ENCODE assay signal across 22 cellular contexts in the genomic region with DNA sequence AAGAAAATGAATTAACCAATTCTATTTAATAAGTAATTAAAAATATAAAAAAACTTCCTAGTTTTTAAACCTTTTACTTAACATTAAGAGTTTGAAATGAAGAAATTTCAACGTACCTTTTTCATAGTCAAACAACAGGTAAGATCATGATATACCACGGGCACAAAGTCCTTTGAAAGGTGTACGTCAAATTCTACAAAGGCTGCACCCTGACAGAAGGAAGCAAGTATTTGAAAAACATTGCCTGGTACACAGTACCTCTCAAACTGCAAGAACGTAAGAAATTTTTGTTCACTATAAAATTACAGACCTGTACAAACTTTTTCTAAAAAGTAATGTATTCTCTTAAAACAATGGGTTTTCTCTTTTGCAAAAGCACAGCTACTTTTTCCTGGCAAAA. TPM values are rescaled to one million over a fixed set of nuclear protein-coding genes. Genes with fewer than 3 reads are reported as not detected.
DNase-seq lines count a peak whose midpoint lies in the region; ATAC-seq, FAIRE-seq and TF ChIP-seq lines count a peak whose summit lies in the region.
"Had no signal": no experiment of that assay in that cellular context is flagged by ENCODE, and none has a peak within 500 bp of the region (broad histone marks: within the 10 kb centered on the region; RNA-seq: fewer than 3 reads in every experiment).

No MANE protein-coding gene starts in this region.

- H3K4me2 ChIP-seq in GM12878 (ENCODE audit: control insufficient read depth, insufficient read depth): no peak overlapping the region

- 87% methylated on average over 4 of the region's 4 CpGs for WGBS in GM12878 (ENCODE audit: insufficient coverage, insufficient replicate concordance, low lambda C conversion rate, missing lambda C conversion rate)
- 51 to 73% methylated on average over 4 of the region's 4 CpGs for WGBS in sigmoid colon, 2 donors

- TF ChIP-seq CTCF in GM12878 (IDR thresholded peaks at IDR 0.05 in 2 of 3, conservative IDR thresholded peaks at IDR 0.05 in 1 of 3; ENCODE audit: control insufficient read depth in 2 of 3, extremely low read depth in 1 of 3, insufficient read depth in 1 of 3, low read depth in 3 of 3, low read length in 3 of 3): no peak
- TF ChIP-seq CTCF in sigmoid colon (IDR thresholded peaks at IDR 0.05): no peak

- POLR2A ChIA-PET in activated CD4-positive, alpha-beta T cell treated with anti-CD3 and anti-CD28 coated beads for 36 hours (lab: Charles Lee): interaction anchor here (0.6 to 0.8 kb wide), 2 partner anchors 218 to 431 kb away, joined by 3 to 6 read pairs; no protein-coding TSS in a partner anchor
- POLR2A ChIA-PET in CD4-positive, alpha-beta memory T cell (lab: Charles Lee; ENCODE audit: partially characterized antibody): interaction anchor here (0.6 to 0.9 kb wide), 2 partner anchors 89 to 218 kb away, joined by 3 to 4 read pairs; no protein-coding TSS in a partner anchor
- POLR2A ChIA-PET in GM12878 (lab: Charles Lee): interaction anchor here (0.6 to 2.1 kb wide), 16 partner anchors 15 to 337 kb away, joined by 3 to 10 read pairs (median 4); no protein-coding TSS in a partner anchor

- no peaks in the 10 kb centered on the region for H3K27me3 Mint-ChIP-seq in activated CD4-positive, alpha-beta T cell treated with anti-CD3 and anti-CD28 coated beads for 36 hours
- H3K27me3 Mint-ChIP-seq in CD4-positive, alpha-beta memory T cell: no peaks in the 10 kb centered on the region
- no peaks in the 10 kb centered on the region for H3K27me3 Mint-ChIP-seq in natural killer cell treated with Interleukin-12 subunit alpha and Interleukin-12 subunit beta and Interleukin-15 and Interleukin-18, amount 100 ng/mL, for 72 hours
- H3K27me3 Mint-ChIP-seq: activated naive CD8-positive, alpha-beta T cell treated with anti-CD3 and anti-CD28 coated beads, Interleukin-2, amount 10 ng/mL, durations not matched to agents 7 days and 5 days; stimulated activated naive CD8-positive, alpha-beta T cell treated with anti-CD3 and anti-CD28 coated beads, Interleukin-15, Interleukin-2, amounts not matched to agents 100 ng/mL and 50 ng/mL, for 24 hours had no signal

- H4K20me1 ChIP-seq in GM12878 (ENCODE audit: control insufficient read depth, insufficient read depth): no peaks in the 10 kb centered on the region

- in situ Hi-C loops in GM12878 (cut with MboI): loop anchor here (5.0 kb wide), 1 partner anchor 217 kb away; no protein-coding TSS in a partner anchor

- H3K27me3 ChIP-seq in CD4-positive, alpha-beta memory T cell (ENCODE audit: insufficient read depth, low read length): no peaks in the 10 kb centered on the region
- H3K27me3 ChIP-seq in GM12878 (replicated peaks in 1 of 2; ENCODE audit: control insufficient read depth in 2 of 2, insufficient read depth in 2 of 2, low read length in 1 of 2) (no peaks in the 10 kb centered on the region), sigmoid colon (no peaks in the 10 kb centered on the region)
- H3K27me3 ChIP-seq: body of pancreas, thyroid gland had no signal

- TF ChIP-seq POLR2A in GM12878 (IDR thresholded peaks at IDR 0.05; ENCODE audit: low read depth, low read length): no peak
- TF ChIP-seq POLR2A in sigmoid colon (IDR thresholded peaks at IDR 0.05): no peak

- H3K4me1 ChIP-seq in CD4-positive, alpha-beta memory T cell (ENCODE audit: insufficient read depth, low read length): peaks cover 19% of the 10 kb centered on the region
- H3K4me1 ChIP-seq in GM12878 (ENCODE audit: control insufficient read depth, insufficient read depth, low read length) (no peaks in the 10 kb centered on the region), sigmoid colon (no peaks in the 10 kb centered on the region)
- H3K4me1 ChIP-seq: body of pancreas, thyroid gland had no signal

- H3K27ac ChIP-seq in CD4-positive, alpha-beta memory T cell (ENCODE audit: low read depth, low read length): no peak overlapping the region
- no peak overlapping the region for H3K27ac ChIP-seq in GM12878 (ENCODE audit: control insufficient read depth, insufficient read depth)
- no peak overlapping the region for H3K27ac ChIP-seq in sigmoid colon
- H3K27ac ChIP-seq: RWPE1, thyroid gland had no signal

- SMC1A ChIA-PET in GM12878 (lab: Charles Lee; ENCODE audit: uncharacterized antibody, unreplicated experiment): interaction anchor here (0.6 to 7.9 kb wide), 19 partner anchors 8 to 270 kb away, joined by 3 to 85 read pairs (median 9); no protein-coding TSS in a partner anchor

- H3K4me3 Mint-ChIP-seq in activated CD4-positive, alpha-beta T cell treated with anti-CD3 and anti-CD28 coated beads for 36 hours: no peak overlapping the region
- H3K4me3 Mint-ChIP-seq in CD4-positive, alpha-beta memory T cell: peak overlapping the region in 3 of 8 donors; percentile 31 to 68 (median 32)
- H3K4me3 Mint-ChIP-seq in natural killer cell treated with Interleukin-12 subunit alpha and Interleukin-12 subunit beta and Interleukin-15 and Interleukin-18, amount 100 ng/mL, for 72 hours: no peak overlapping the region
- H3K4me3 Mint-ChIP-seq: stimulated activated naive CD8-positive, alpha-beta T cell treated with anti-CD3 and anti-CD28 coated beads, Interleukin-15, Interleukin-2, amounts not matched to agents 100 ng/mL and 50 ng/mL, for 24 hours had no signal

- H3K9me3 ChIP-seq in CD4-positive, alpha-beta memory T cell (ENCODE audit: control insufficient read depth in 1 of 2, low read length in 2 of 2): no peaks in the 10 kb centered on the region
- no peaks in the 10 kb centered on the region for H3K9me3 ChIP-seq in GM12878 (replicated peaks; ENCODE audit: control insufficient read depth, insufficient read depth, low read length)
- no peaks in the 10 kb centered on the region for H3K9me3 ChIP-seq in sigmoid colon
- H3K9me3 ChIP-seq: body of pancreas, thyroid gland had no signal

- H3K9me3 Mint-ChIP-seq in activated CD4-positive, alpha-beta T cell treated with anti-CD3 and anti-CD28 coated beads for 36 hours (ENCODE audit: low read depth): no peaks in the 10 kb centered on the region
- H3K9me3 Mint-ChIP-seq in CD4-positive, alpha-beta memory T cell: no peaks in the 10 kb centered on the region
- no peaks in the 10 kb centered on the region for H3K9me3 Mint-ChIP-seq in natural killer cell treated with Interleukin-12 subunit alpha and Interleukin-12 subunit beta and Interleukin-15 and Interleukin-18, amount 100 ng/mL, for 72 hours
- H3K9me3 Mint-ChIP-seq: activated naive CD8-positive, alpha-beta T cell treated with anti-CD3 and anti-CD28 coated beads, Interleukin-2, amount 10 ng/mL, durations not matched to agents 7 days and 5 days; stimulated activated naive CD8-positive, alpha-beta T cell treated with anti-CD3 and anti-CD28 coated beads, Interleukin-15, Interleukin-2, amounts not matched to agents 100 ng/mL and 50 ng/mL, for 24 hours had no signal

- intact Hi-C loops in activated CD4-positive, alpha-beta T cell treated with anti-CD3 and anti-CD28 coated beads for 36 hours (cut with DNase I, micrococcal nuclease): no loop called here
- intact Hi-C loops in CD4-positive, alpha-beta memory T cell (cut with micrococcal nuclease): no loop called here
- intact Hi-C loops in GM12878 (cut with micrococcal nuclease; ENCODE audit: unreplicated experiment): no loop called here
- intact Hi-C loops in sigmoid colon (cut with DNase I): no loop called here

- H3K9ac ChIP-seq in GM12878 (ENCODE audit: control insufficient read depth, insufficient read depth, low read length): no peak overlapping the region

- H2AFZ ChIP-seq in GM12878 (ENCODE audit: control insufficient read depth, low read depth, low read length): no peak overlapping the region

- peaks cover 8% of the 10 kb centered on the region; the same call in 1 of the 2 replicates for H3K79me2 ChIP-seq in GM12878 (ENCODE audit: control insufficient read depth, insufficient read depth, low read length)

- no peak overlapping the region for H3K4me3 ChIP-seq in CD4-positive, alpha-beta memory T cell (ENCODE audit: low read length in 2 of 2)
- H3K4me3 ChIP-seq in GM12878 (no peak overlapping the region), sigmoid colon (no peak overlapping the region)
- H3K4me3 ChIP-seq: body of pancreas, thyroid gland had no signal

- DNase-seq in activated CD4-positive, alpha-beta T cell treated with anti-CD3 and anti-CD28 coated beads for 36 hours: no peak
- DNase-seq in activated CD4-positive, alpha-beta T cell treated with anti-CD3 and anti-CD28 coated beads for 4 hours: no peak
- DNase-seq in CD4-positive, alpha-beta memory T cell: no peak
- DNase-seq in GM12878 (ENCODE audit: low read depth, low spot score): no peak
- no peak for DNase-seq in natural killer cell treated with Interleukin-12 subunit alpha and Interleukin-12 subunit beta and Interleukin-15 and Interleukin-18, amount 100 ng/mL, for 72 hours (ENCODE audit: low spot score)
- DNase-seq in pons (ENCODE audit: low spot score): no peak
- DNase-seq in NCI-H1092 treated with DMSO at 0.1 percent for 48 hours (lab: John Stamatoyannopoulos, UW): no peak
- no peak for DNase-seq in sigmoid colon
- DNase-seq: activated CD4-positive, alpha-beta T cell treated with anti-CD3 and anti-CD28 coated beads for 1 hour; activated CD8-positive, alpha-beta memory T cell treated with anti-CD3 and anti-CD28 coated beads, Interleukin-2, amount 50 U/mL, for 48 hours; activated naive CD8-positive, alpha-beta T cell treated with anti-CD3 and anti-CD28 coated beads, Interleukin-2, amount 10 ng/mL, durations not matched to agents 7 days and 5 days; DND-41; effector CD4-positive, alpha-beta T cell; NCI-H187 treated with DMSO at 0.1 percent for 48 hours; NCI-H69; stimulated activated CD4-positive, alpha-beta T cell treated with anti-CD3 and anti-CD28 coated beads, Interleukin-4, amount 100 ng/mL, for 1 hour; thyroid gland had no signal

- H3K36me3 ChIP-seq in CD4-positive, alpha-beta memory T cell (ENCODE audit: insufficient read depth, low read length): peaks cover 65% of the 10 kb centered on the region
- peaks cover 30 to 40% of the 10 kb centered on the region in 2 experiments for H3K36me3 ChIP-seq in GM12878 (ENCODE audit: control insufficient read depth in 2 of 2, insufficient read depth in 2 of 2, low read length in 1 of 2)
- H3K36me3 ChIP-seq in sigmoid colon: peaks cover 0 to 94% (median 25%) of the 10 kb centered on the region in 4 donors

- TF ChIP-seq EP300 in GM12878 (IDR thresholded peaks at IDR 0.05; ENCODE audit: borderline replicate concordance in 1 of 2, control insufficient read depth in 1 of 2, low read depth in 2 of 2, low read length in 2 of 2) (no peak), sigmoid colon (IDR thresholded peaks at IDR 0.05) (no peak)

- FAIRE-seq in GM12878 (lab: Jason Lieb, UNC): no peak
- FAIRE-seq: islet of Langerhans, TTC549 had no signal

- RAD21 ChIA-PET in GM12878 (lab: Charles Lee; ENCODE audit: unreplicated experiment): interaction anchor here (0.6 to 8.9 kb wide), 20 partner anchors 10 to 272 kb away, joined by 3 to 74 read pairs (median 4); no protein-coding TSS in a partner anchor

- peaks cover 46% of the 10 kb centered on the region for H3K36me3 Mint-ChIP-seq in activated CD4-positive, alpha-beta T cell treated with anti-CD3 and anti-CD28 coated beads for 36 hours (ENCODE audit: low read depth)
- H3K36me3 Mint-ChIP-seq in CD4-positive, alpha-beta memory T cell: peaks cover 45 to 68% of the 10 kb centered on the region in 2 donors
- H3K36me3 Mint-ChIP-seq in natural killer cell treated with Interleukin-12 subunit alpha and Interleukin-12 subunit beta and Interleukin-15 and Interleukin-18, amount 100 ng/mL, for 72 hours: peaks cover 35% of the 10 kb centered on the region

- TF ChIP-seq RAD21 in GM12878 (IDR thresholded peaks at IDR 0.05; ENCODE audit: insufficient read depth, low read depth, low read length): no peak

- no TSS peak for BruUV-seq in GM12878 (replicated peaks; lab: Mats Ljungman, UMichigan)

- peak overlapping the region; percentile 86 for H3K27ac Mint-ChIP-seq in activated CD4-positive, alpha-beta T cell treated with anti-CD3 and anti-CD28 coated beads for 36 hours
- peak overlapping the region; percentile 58 to 91 (median 74) for H3K27ac Mint-ChIP-seq in CD4-positive, alpha-beta memory T cell
- H3K27ac Mint-ChIP-seq in natural killer cell treated with Interleukin-12 subunit alpha and Interleukin-12 subunit beta and Interleukin-15 and Interleukin-18, amount 100 ng/mL, for 72 hours: peak overlapping the region; percentile 25 to 57

- CTCF ChIA-PET in activated CD4-positive, alpha-beta T cell treated with anti-CD3 and anti-CD28 coated beads for 36 hours (lab: Charles Lee): interaction anchor here (0.7 to 6.4 kb wide), 26 partner anchors 9 to 497 kb away, joined by 3 to 113 read pairs (median 4); no protein-coding TSS in a partner anchor
- CTCF ChIA-PET in CD4-positive, alpha-beta memory T cell (lab: Charles Lee; ENCODE audit: partially characterized antibody): interaction anchor here (0.6 to 8.8 kb wide), 21 partner anchors 9 to 509 kb away, joined by 3 to 159 read pairs (median 4); partner anchors contain the start of gene SHLD1
- CTCF ChIA-PET in GM12878 (lab: Yijun Ruan, JAX): interaction anchor here (0.5 to 6.6 kb wide), 21 partner anchors 8 to 500 kb away, joined by 3 to 79 read pairs (median 4); no protein-coding TSS in a partner anchor

- peaks cover 41% of the 10 kb centered on the region for H3K4me1 Mint-ChIP-seq in activated CD4-positive, alpha-beta T cell treated with anti-CD3 and anti-CD28 coated beads for 36 hours
- peaks cover 17 to 30% (median 22%) of the 10 kb centered on the region in 4 donors for H3K4me1 Mint-ChIP-seq in CD4-positive, alpha-beta memory T cell
- H3K4me1 Mint-ChIP-seq in natural killer cell treated with Interleukin-12 subunit alpha and Interleukin-12 subunit beta and Interleukin-15 and Interleukin-18, amount 100 ng/mL, for 72 hours (ENCODE audit: low read depth in 2 of 2): peaks cover 15 to 24% of the 10 kb centered on the region in 2 donors

- ATAC-seq in activated CD4-positive, alpha-beta T cell treated with anti-CD3 and anti-CD28 coated beads for 36 hours: no peak
- ATAC-seq in GM12878: no peak
- no peak for ATAC-seq in natural killer cell treated with Interleukin-12 subunit alpha and Interleukin-12 subunit beta and Interleukin-15 and Interleukin-18, amount 100 ng/mL, for 72 hours
- ATAC-seq: body of pancreas had no signal

RNA-seq across cellular contexts. Expression of gene GPCPD1, which starts 40.8 kb away (rescaled TPM):
- 10 to 100 TPM; 18.5 to 26.0 TPM for total RNA-seq in activated CD4-positive, alpha-beta T cell treated with anti-CD3 and anti-CD28 coated beads for 36 hours
- 10 to 100 TPM; 67.5 to 71.1 TPM for total RNA-seq in CD4-positive, alpha-beta memory T cell
- 10 to 100 TPM; 25.3 to 31.0 TPM for polyA plus RNA-seq in CD4-positive, alpha-beta memory T cell
- 327 and 357 TPM in 2 replicates for total RNA-seq in GM12878 (2013; cell fraction: nucleolus; rRNA removed)
- total RNA-seq in GM12878 (2014; rRNA removed) (35.2 and 42.1 TPM in 2 replicates), GM12878 (2014; rRNA removed; fragmentation: Illumina TruSeq; extraction: Trizol) (46.3 and 49.8 TPM in 2 replicates), GM12878 (2021) (55.0 and 59.4 TPM in 2 replicates), sigmoid colon (10 to 100 TPM; 15.2 to 22.1 (median 15.8) TPM)
- 38.8 TPM for polyA plus RNA-seq in GM12878 (2011; ENCODE audit: low read depth)
- polyA plus RNA-seq in GM12878 (2011; rRNA removed) (87.4 and 116 TPM in 2 replicates), GM12878 (2014; fragmentation: Illumina TruSeq; extraction: Trizol) (38.2 and 55.0 TPM in 2 replicates), GM12878 (2014; fragmentation: Nextera tagmentation; extraction: Ambion mirVana) (10 to 100 TPM; 14.5 to 14.6 TPM), GM12878 (2014; rRNA removed) (29.2 and 34.3 TPM in 2 replicates), GM12878 (2016; fragmentation: Nextera tagmentation; extraction: Ambion mirVana) (10 to 100 TPM; 46.2 to 49.2 TPM), sigmoid colon (10 to 100 TPM in 1 of 3 donors, 1 to 10 TPM in 2; 6.0 to 17.0 (median 6.9) TPM)
- polyA plus RNA-seq in GM12878 (2011; cell fraction: cytosol; rRNA removed): 26.8 and 34.0 TPM in 2 replicates
- 94.3 and 132 TPM in 2 replicates for polyA plus RNA-seq in GM12878 (2011; cell fraction: nucleus; rRNA removed)
- polyA plus RNA-seq in GM12878 (2012): 48.8 and 69.8 TPM in 2 replicates
- polyA minus RNA-seq in GM12878 (2011; rRNA and poly(A)+ RNA removed): 45.8 and 63.5 TPM in 2 replicates
- polyA minus RNA-seq in GM12878 (2011; cell fraction: cytosol; rRNA and poly(A)+ RNA removed): 13.2 and 23.1 TPM in 2 replicates
- polyA minus RNA-seq in GM12878 (2011; cell fraction: nucleus; rRNA and poly(A)+ RNA removed): 42.9 and 56.6 TPM in 2 replicates
- 10 to 100 TPM; 37.7 to 42.7 TPM for total RNA-seq in natural killer cell treated with Interleukin-12 subunit alpha and Interleukin-12 subunit beta and Interleukin-15 and Interleukin-18, amount 100 ng/mL, for 72 hours
